ENCODE assay signal across 8 cellular contexts in the genomic region with DNA sequence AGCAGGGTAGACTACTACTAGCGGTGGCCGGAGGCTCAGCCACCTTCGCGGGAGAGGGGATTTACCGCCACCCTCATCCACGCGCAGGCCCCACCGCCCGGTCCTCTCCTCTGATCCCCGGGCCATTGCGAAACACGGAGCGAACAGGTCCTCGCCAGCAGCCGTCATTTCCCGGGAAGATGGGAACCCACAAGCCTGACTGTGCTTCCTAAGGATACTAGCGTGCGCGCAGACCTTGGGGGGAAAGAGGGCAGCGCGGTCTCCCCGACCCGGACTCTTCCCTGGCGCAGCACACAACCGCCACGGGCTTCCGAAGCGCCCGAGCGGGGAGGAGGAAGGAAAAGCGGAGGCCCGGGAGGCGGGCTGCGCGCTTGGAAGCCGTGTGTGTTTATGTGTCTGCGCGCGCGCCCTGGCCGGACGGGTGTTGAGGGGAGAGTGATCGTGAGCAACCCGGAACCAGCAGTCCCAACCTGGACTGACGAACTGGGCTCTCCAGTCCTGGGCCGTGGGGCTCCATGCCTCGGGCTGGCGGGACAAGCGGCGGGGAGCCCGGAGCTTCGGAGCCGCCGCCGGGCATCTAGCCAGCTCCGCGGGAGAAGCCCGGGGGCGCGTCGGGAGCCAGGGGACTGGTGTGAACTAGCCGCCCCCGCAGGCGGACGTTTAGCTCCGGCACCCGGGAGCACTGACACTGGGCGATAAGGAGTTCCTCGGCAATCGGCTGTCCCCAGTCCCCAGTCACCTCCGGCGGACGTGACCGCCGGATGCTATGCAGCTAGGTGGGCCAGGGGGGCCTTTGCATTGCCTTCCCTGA.
DNase-seq lines count a peak whose midpoint lies in the region; ATAC-seq, FAIRE-seq and TF ChIP-seq lines count a peak whose summit lies in the region.

No MANE protein-coding gene starts in this region.

- TF ChIP-seq RAD21 in K562 (CRISPR knock-in tag; conservative IDR thresholded peaks at IDR 0.05 in 1 of 2, IDR thresholded peaks at IDR 0.05 in 1 of 2) = peak; percentile 14 to 17; a peak in 1 of 4 replicates

- H3K27me3 ChIP-seq in K562 (ENCODE audit: control insufficient read depth in 2 of 2, insufficient read depth in 2 of 2, low read length in 2 of 2) (no peaks in the 10 kb centered on the region), smooth muscle cell (ENCODE audit: low read depth) (no peaks in the 10 kb centered on the region)

- H3K9me3 ChIP-seq in K562 (replicated peaks; ENCODE audit: control insufficient read depth, insufficient read depth, low read depth, low read length) = no peaks in the 10 kb centered on the region
- H3K9me3 ChIP-seq in smooth muscle cell (replicated peaks; ENCODE audit: low read depth) = no peaks in the 10 kb centered on the region

- ATAC-seq in K562 = peak; percentile 47

- H3K4me2 ChIP-seq in K562 (ENCODE audit: insufficient read depth, low read length) (peak overlapping the region; percentile 82), smooth muscle cell (peak overlapping the region; percentile 85)

- peaks cover 0 to 5% (median 0%) of the 10 kb centered on the region in 6 donors for H3K9me3 Mint-ChIP-seq in immature natural killer cell

- H3K79me2 ChIP-seq in K562 (ENCODE audit: control insufficient read depth, insufficient read depth, low read length) = peaks cover 88% of the 10 kb centered on the region
- H3K79me2 ChIP-seq in smooth muscle cell (ENCODE audit: low read depth) = no peaks in the 10 kb centered on the region

- DNase-seq in ELF-1 (ENCODE audit: low read depth, low spot score) = peak; percentile 75
- peak; percentile 31 for DNase-seq in NCI-H2029 (lab: John Stamatoyannopoulos, UW)
- peak; percentile 71 to 94 (median 83) for DNase-seq in K562 (ENCODE audit: extremely low read depth in 1 of 4, low spot score in 3 of 4)
- no peak for DNase-seq in immature natural killer cell
- peak; percentile 63 for DNase-seq in smooth muscle cell (lab: John Stamatoyannopoulos, UW; ENCODE audit: unreplicated experiment)
- no peak for DNase-seq in putamen (ENCODE audit: low spot score)
- no peak for DNase-seq in NCI-H446 (lab: John Stamatoyannopoulos, UW)
- no peak for DNase-seq in HuH-7 (ENCODE audit: low spot score)

- TF ChIP-seq POLR2A in K562 (conservative IDR thresholded peaks at IDR 0.05) = peak; percentile 67

- peak overlapping the region; percentile 82 to 93 (median 88) for H3K4me3 Mint-ChIP-seq in immature natural killer cell

- peaks cover 17% of the 10 kb centered on the region for H3F3A ChIP-seq in smooth muscle cell (ENCODE audit: low read depth)

- BruUV-seq in K562 (replicated peaks; lab: Mats Ljungman, UMichigan) = no TSS peak

- in situ Hi-C loops in K562 (cut with MboI) = loop anchor here (5.0 kb wide), 2 partner anchors 65 to 95 kb away; no protein-coding TSS in a partner anchor

- intact Hi-C loops in K562 (cut with micrococcal nuclease) = loop anchor here (2.0 to 10.0 kb wide), 5 partner anchors 68 to 355 kb away; no protein-coding TSS in a partner anchor

- peaks cover 55 to 83% of the 10 kb centered on the region in 2 experiments for H3K4me1 ChIP-seq in K562 (replicated peaks in 1 of 2; ENCODE audit: control insufficient read depth in 2 of 2, insufficient read depth in 2 of 2, low read length in 2 of 2)
- H3K4me1 ChIP-seq in smooth muscle cell (ENCODE audit: low read depth) = peaks cover 28% of the 10 kb centered on the region

- peak overlapping the region; percentile 74 to 95 (median 82) for H3K27ac Mint-ChIP-seq in immature natural killer cell

- peak overlapping the region; percentile 99 for H3K27ac ChIP-seq in K562 (ENCODE audit: extremely low read depth, low read depth, low read length)
- H3K27ac ChIP-seq in smooth muscle cell (ENCODE audit: low read depth) = peak overlapping the region; percentile 78

- H3K9ac ChIP-seq in K562 (ENCODE audit: insufficient read depth in 1 of 2, low read depth in 2 of 2, low read length in 2 of 2) (peak overlapping the region; percentile 94 to 97), smooth muscle cell (ENCODE audit: low read depth) (peak overlapping the region; percentile 46)

- TF ChIP-seq CTCF in K562 (IDR thresholded peaks at IDR 0.05 in 2 of 3, conservative IDR thresholded peaks at IDR 0.05 in 1 of 3; ENCODE audit: insufficient read depth in 2 of 3, low read depth in 1 of 3, low read length in 3 of 3) (no peak), smooth muscle cell (IDR thresholded peaks at IDR 0.05; ENCODE audit: borderline replicate concordance, insufficient read depth, poor library complexity, severe bottlenecking) (no peak)

- H4K20me1 ChIP-seq in K562 (replicated peaks; ENCODE audit: control insufficient read depth, insufficient read depth, low read length) (no peaks in the 10 kb centered on the region), smooth muscle cell (ENCODE audit: low read depth) (no peaks in the 10 kb centered on the region)

- no peaks in the 10 kb centered on the region for H3K36me3 ChIP-seq in K562 (ENCODE audit: control insufficient read depth, insufficient read depth, low read length)
- H3K36me3 ChIP-seq in smooth muscle cell (ENCODE audit: low read depth) = no peaks in the 10 kb centered on the region

- H3K36me3 Mint-ChIP-seq in immature natural killer cell = no peaks in the 10 kb centered on the region

- H3K27me3 Mint-ChIP-seq in immature natural killer cell (ENCODE audit: low read depth in 3 of 3) = peaks cover 19 to 48% (median 44%) of the 10 kb centered on the region in 3 donors

- H3K4me3 ChIP-seq in K562 (peak overlapping the region; percentile 48), smooth muscle cell (peak overlapping the region; percentile 46)

- no peaks in the 10 kb centered on the region for H3K9me1 ChIP-seq in K562 (ENCODE audit: control insufficient read depth, insufficient read depth, low read length)

- POLR2A ChIA-PET in K562 (lab: Yijun Ruan, JAX) = interaction anchor here (0.5 to 2.5 kb wide), 12 partner anchors 11 to 413 kb away, joined by 3 to 16 read pairs (median 4); a partner anchor contains a TSS

- WGBS in K562 (ENCODE audit: insufficient coverage, low coverage, missing lambda C conversion rate) = 0% methylated on average over 16 of the region's 75 CpGs
- 5% methylated on average over 75 of the region's 75 CpGs for WGBS in smooth muscle cell (ENCODE audit: low lambda C conversion rate)

- CTCF ChIA-PET in K562 (lab: Yijun Ruan, JAX; ENCODE audit: low intra/inter-chr PET ratio) = no interaction called here

- TF ChIP-seq EP300 in K562 (IDR thresholded peaks at IDR 0.05; ENCODE audit: low read length) = peak; percentile 98

- peaks cover 61 to 62% of the 10 kb centered on the region in 2 donors for H3K4me1 Mint-ChIP-seq in immature natural killer cell

- peak; percentile 82 for FAIRE-seq in K562 (lab: Jason Lieb, UNC)

- H2AFZ ChIP-seq in K562 (ENCODE audit: low read depth, low read length) (peak overlapping the region; percentile 50; the same call in 1 of the 2 replicates), smooth muscle cell (ENCODE audit: low read depth) (peak overlapping the region; percentile 13)

TF ChIP-seq in K562, 482 proteins besides CTCF, POLR2A, EP300 and RAD21 (continues in another document):
- TF ChIP-seq, protein P1, sequence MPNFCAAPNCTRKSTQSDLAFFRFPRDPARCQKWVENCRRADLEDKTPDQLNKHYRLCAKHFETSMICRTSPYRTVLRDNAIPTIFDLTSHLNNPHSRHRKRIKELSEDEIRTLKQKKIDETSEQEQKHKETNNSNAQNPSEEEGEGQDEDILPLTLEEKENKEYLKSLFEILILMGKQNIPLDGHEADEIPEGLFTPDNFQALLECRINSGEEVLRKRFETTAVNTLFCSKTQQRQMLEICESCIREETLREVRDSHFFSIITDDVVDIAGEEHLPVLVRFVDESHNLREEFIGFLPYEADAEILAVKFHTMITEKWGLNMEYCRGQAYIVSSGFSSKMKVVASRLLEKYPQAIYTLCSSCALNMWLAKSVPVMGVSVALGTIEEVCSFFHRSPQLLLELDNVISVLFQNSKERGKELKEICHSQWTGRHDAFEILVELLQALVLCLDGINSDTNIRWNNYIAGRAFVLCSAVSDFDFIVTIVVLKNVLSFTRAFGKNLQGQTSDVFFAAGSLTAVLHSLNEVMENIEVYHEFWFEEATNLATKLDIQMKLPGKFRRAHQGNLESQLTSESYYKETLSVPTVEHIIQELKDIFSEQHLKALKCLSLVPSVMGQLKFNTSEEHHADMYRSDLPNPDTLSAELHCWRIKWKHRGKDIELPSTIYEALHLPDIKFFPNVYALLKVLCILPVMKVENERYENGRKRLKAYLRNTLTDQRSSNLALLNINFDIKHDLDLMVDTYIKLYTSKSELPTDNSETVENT (CRISPR knock-in tag; IDR thresholded peaks at IDR 0.05) = peak; percentile 45; the same call in 1 of the 2 replicates
- TF ChIP-seq PHF21A (IDR thresholded peaks at IDR 0.05; ENCODE audit: borderline replicate concordance, low read depth) = peak; percentile 78; the same call in 1 of the 2 replicates
- peak in 1 of 2 experiments; percentile 57; a peak in 2 of 4 replicates for TF ChIP-seq ETV6 (IDR thresholded peaks at IDR 0.05; ENCODE audit: borderline replicate concordance in 1 of 2, low read depth in 2 of 2, low read length in 1 of 2)
- no peak for TF ChIP-seq ETV6 (CRISPR knock-in tag; IDR thresholded peaks at IDR 0.05; ENCODE audit: borderline replicate concordance)
- TF ChIP-seq, protein P2, sequence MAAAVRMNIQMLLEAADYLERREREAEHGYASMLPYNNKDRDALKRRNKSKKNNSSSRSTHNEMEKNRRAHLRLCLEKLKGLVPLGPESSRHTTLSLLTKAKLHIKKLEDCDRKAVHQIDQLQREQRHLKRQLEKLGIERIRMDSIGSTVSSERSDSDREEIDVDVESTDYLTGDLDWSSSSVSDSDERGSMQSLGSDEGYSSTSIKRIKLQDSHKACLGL (CRISPR knock-in tag; IDR thresholded peaks at IDR 0.05; ENCODE audit: borderline replicate concordance, poor library complexity, severe bottlenecking) = no peak
- TF ChIP-seq, protein P3, sequence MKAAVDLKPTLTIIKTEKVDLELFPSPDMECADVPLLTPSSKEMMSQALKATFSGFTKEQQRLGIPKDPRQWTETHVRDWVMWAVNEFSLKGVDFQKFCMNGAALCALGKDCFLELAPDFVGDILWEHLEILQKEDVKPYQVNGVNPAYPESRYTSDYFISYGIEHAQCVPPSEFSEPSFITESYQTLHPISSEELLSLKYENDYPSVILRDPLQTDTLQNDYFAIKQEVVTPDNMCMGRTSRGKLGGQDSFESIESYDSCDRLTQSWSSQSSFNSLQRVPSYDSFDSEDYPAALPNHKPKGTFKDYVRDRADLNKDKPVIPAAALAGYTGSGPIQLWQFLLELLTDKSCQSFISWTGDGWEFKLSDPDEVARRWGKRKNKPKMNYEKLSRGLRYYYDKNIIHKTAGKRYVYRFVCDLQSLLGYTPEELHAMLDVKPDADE (conservative IDR thresholded peaks at IDR 0.05; ENCODE audit: control insufficient read depth, low read depth, low read length) = peak; percentile 80
- TF ChIP-seq CBFA2T3 (IDR thresholded peaks at IDR 0.05) = peak; percentile 94
- TF ChIP-seq MTF1 (CRISPR knock-in tag; IDR thresholded peaks at IDR 0.05; ENCODE audit: borderline replicate concordance) = no peak
- 0 out of 4 replicates have a peak, but pooled peaks of 1 of the 2 experiments have one; percentile 66 for TF ChIP-seq KDM4B (IDR thresholded peaks at IDR 0.05; ENCODE audit: borderline replicate concordance in 2 of 2, low read depth in 1 of 2)
- peak; percentile 80 for TF ChIP-seq GATA2 (CRISPR knock-in tag; IDR thresholded peaks at IDR 0.05)

Comparison
In these comparisons a context has a peak if more than half of its experiments do, and no peak if none do; other contexts are left out.
1. DNase-seq: peak in ELF-1 (single experiment), NCI-H2029 (single experiment), K562 (4 of 4) and smooth muscle cell (single experiment); none in immature natural killer cell (0 of 3), putamen (single experiment), NCI-H446 (0 of 2) and HuH-7 (single experiment).